8 cellular contexts compared by ENCODE assay signal in the genomic region with DNA sequence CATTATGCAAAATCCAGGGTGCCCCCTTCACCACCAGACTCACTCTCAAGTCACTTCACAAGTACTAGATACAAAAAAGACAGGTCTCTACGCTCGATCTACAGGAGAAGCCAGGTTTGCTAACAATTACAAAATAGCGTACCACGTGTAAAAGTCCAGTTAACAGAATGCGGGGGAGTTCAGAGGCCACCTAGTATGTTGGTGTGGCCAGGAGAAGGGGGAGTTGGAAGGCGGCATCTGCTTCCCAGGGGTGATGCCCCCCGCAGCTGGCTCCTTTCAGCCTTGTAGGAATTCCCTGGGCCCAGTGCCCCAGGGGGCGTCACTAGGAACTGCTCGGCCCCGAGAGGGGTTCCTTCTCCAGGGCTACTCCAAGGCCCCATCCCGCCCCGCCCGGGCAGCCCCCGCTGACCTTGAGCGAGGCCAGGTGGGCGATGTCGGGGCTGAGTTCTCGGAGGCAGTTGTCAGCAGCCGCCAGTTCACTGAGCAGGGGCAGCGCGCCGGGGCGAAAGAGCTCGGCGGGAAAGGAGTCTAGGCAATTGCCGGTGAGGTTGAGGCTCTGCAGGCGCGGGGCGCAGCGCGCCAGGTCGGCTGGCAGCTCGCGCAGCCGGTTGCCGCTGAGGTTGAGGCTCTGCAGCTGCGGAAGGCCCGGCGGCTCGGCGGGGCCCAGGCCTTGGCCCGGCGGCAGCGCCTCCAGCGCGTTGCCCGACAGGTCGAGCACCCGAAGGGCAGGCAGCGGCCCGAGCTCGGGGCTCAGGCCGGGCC. TPM values are rescaled to one million over a fixed set of nuclear protein-coding genes. Genes with fewer than 3 reads are reported as not detected.
A peak's percentile ranks its signal among the peaks of the same experiment; 100 is the strongest.
DNase-seq lines count a peak whose midpoint lies in the region; ATAC-seq and TF ChIP-seq lines count a peak whose summit lies in the region.

No MANE protein-coding gene starts in this region.

- H3K4me1 ChIP-seq in HUES6 (ENCODE audit: control insufficient read depth, insufficient read depth, low read length) (peaks cover 26% of the 10 kb centered on the region), muscle layer of duodenum (ENCODE audit: control insufficient read depth in 1 of 2, insufficient read depth in 2 of 2, low read length in 2 of 2) (peaks cover 8 to 40% of the 10 kb centered on the region in 2 donors)

- no peaks in the 10 kb centered on the region for H3K9me3 Mint-ChIP-seq in activated CD4-positive, alpha-beta T cell treated with anti-CD3 and anti-CD28 coated beads for 36 hours (ENCODE audit: low read depth)
- H3K9me3 Mint-ChIP-seq in central memory CD8-positive, alpha-beta T cell: no peaks in the 10 kb centered on the region

- H3K27ac ChIP-seq in HUES6 (ENCODE audit: low read depth, low read length): peak overlapping the region; percentile 78; the same call in 1 of the 2 replicates
- no peak overlapping the region for H3K27ac ChIP-seq in muscle layer of duodenum (ENCODE audit: low read length)

- H3K9ac ChIP-seq in HUES6 (ENCODE audit: low read length): peak overlapping the region; percentile 87

- TF ChIP-seq CTCF in GM10248 (IDR thresholded peaks at IDR 0.05; ENCODE audit: control extremely low read depth, extremely low read depth, low read depth, missing control alignments): no peak

- DNase-seq in activated CD4-positive, alpha-beta T cell treated with anti-CD3 and anti-CD28 coated beads for 36 hours: peak; percentile 28
- no peak for DNase-seq in activated CD4-positive, alpha-beta T cell treated with anti-CD3 and anti-CD28 coated beads for 1 hour
- DNase-seq in central memory CD8-positive, alpha-beta T cell (ENCODE audit: low spot score in 2 of 2): no peak
- DNase-seq in cerebellar nuclear complex (lab: John Stamatoyannopoulos, UW): no peak
- DNase-seq in GM10248 (ENCODE audit: extremely low spot score): no peak
- no peak for DNase-seq in RKO (ENCODE audit: low spot score)

- H3K36me3 ChIP-seq in HUES6 (ENCODE audit: control insufficient read depth, insufficient read depth, low read length): 0 out of 2 replicates have a peak, but pooled peaks cover 9% of the 10 kb centered on the region
- peaks cover 0 to 2% of the 10 kb centered on the region in 2 donors for H3K36me3 ChIP-seq in muscle layer of duodenum (ENCODE audit: control insufficient read depth in 1 of 2, insufficient read depth in 2 of 2, low read length in 2 of 2)

- POLR2A ChIA-PET in activated CD4-positive, alpha-beta T cell treated with anti-CD3 and anti-CD28 coated beads for 36 hours (lab: Charles Lee): interaction anchor here (0.5 to 1.0 kb wide), 3 partner anchors 14 to 62 kb away, joined by 3 to 4 read pairs (median 4); a partner anchor contains a TSS
- POLR2A ChIA-PET in GM10248 (lab: Yijun Ruan, JAX): no interaction called here

- H3K4me3 Mint-ChIP-seq in activated CD4-positive, alpha-beta T cell treated with anti-CD3 and anti-CD28 coated beads for 36 hours: peak overlapping the region; percentile 79
- peak overlapping the region; percentile 84 for H3K4me3 Mint-ChIP-seq in central memory CD8-positive, alpha-beta T cell

- intact Hi-C loops in activated CD4-positive, alpha-beta T cell treated with anti-CD3 and anti-CD28 coated beads for 36 hours (cut with DNase I, micrococcal nuclease): loop anchor here (1.0 kb wide), 7 partner anchors 19 to 171 kb away; a partner anchor contains a TSS

- H3K27me3 ChIP-seq in HUES6 (ENCODE audit: control insufficient read depth, insufficient read depth, low read length): no peaks in the 10 kb centered on the region
- peaks cover 3% of the 10 kb centered on the region for H3K27me3 ChIP-seq in muscle layer of duodenum (ENCODE audit: low read depth, low read length)

- no peak for ATAC-seq in activated CD4-positive, alpha-beta T cell treated with anti-CD3 and anti-CD28 coated beads for 36 hours
- peak; percentile 16 for ATAC-seq in central memory CD8-positive, alpha-beta T cell (replicated peaks; ENCODE audit: extremely low read depth, poor library complexity, severe bottlenecking)

- CTCF ChIA-PET in activated CD4-positive, alpha-beta T cell treated with anti-CD3 and anti-CD28 coated beads for 36 hours (lab: Charles Lee): interaction anchor here (1.0 to 1.4 kb wide), 4 partner anchors 10 to 20 kb away, joined by 3 to 5 read pairs (median 3); no protein-coding TSS in a partner anchor
- CTCF ChIA-PET in GM10248 (lab: Yijun Ruan, JAX): interaction anchor here (0.7 to 3.6 kb wide), 8 partner anchors 8 to 104 kb away, joined by 3 to 18 read pairs (median 3); a partner anchor contains a TSS

- no peaks in the 10 kb centered on the region for H3K9me3 ChIP-seq in HUES6 (ENCODE audit: control insufficient read depth, insufficient read depth, low read depth, low read length)
- no peaks in the 10 kb centered on the region for H3K9me3 ChIP-seq in muscle layer of duodenum (ENCODE audit: control insufficient read depth in 1 of 2, low read length in 2 of 2)

- H3K27ac Mint-ChIP-seq in activated CD4-positive, alpha-beta T cell treated with anti-CD3 and anti-CD28 coated beads for 36 hours: peak overlapping the region; percentile 56
- peak overlapping the region; percentile 72 for H3K27ac Mint-ChIP-seq in central memory CD8-positive, alpha-beta T cell (ENCODE audit: low read depth)

- peaks cover 38% of the 10 kb centered on the region for H3K4me1 Mint-ChIP-seq in activated CD4-positive, alpha-beta T cell treated with anti-CD3 and anti-CD28 coated beads for 36 hours
- H3K4me1 Mint-ChIP-seq in central memory CD8-positive, alpha-beta T cell: peaks cover 31% of the 10 kb centered on the region

- H3K27me3 Mint-ChIP-seq in activated CD4-positive, alpha-beta T cell treated with anti-CD3 and anti-CD28 coated beads for 36 hours: peaks cover 3% of the 10 kb centered on the region
- peaks cover 13% of the 10 kb centered on the region for H3K27me3 Mint-ChIP-seq in central memory CD8-positive, alpha-beta T cell

- H3K4me3 ChIP-seq in HUES6 (ENCODE audit: low read depth, low read length): peak overlapping the region; percentile 89
- H3K4me3 ChIP-seq in muscle layer of duodenum (ENCODE audit: low read depth in 1 of 2, low read length in 2 of 2): peak overlapping the region; percentile 80 to 93

- H3K36me3 Mint-ChIP-seq in activated CD4-positive, alpha-beta T cell treated with anti-CD3 and anti-CD28 coated beads for 36 hours (ENCODE audit: low read depth): peaks cover 14% of the 10 kb centered on the region
- peaks cover 19% of the 10 kb centered on the region for H3K36me3 Mint-ChIP-seq in central memory CD8-positive, alpha-beta T cell (ENCODE audit: insufficient read depth)

RNA-seq across cellular contexts. Expression of a gene that starts 0.7 kb away (rescaled TPM):
- 10 to 100 TPM; 34.8 to 38.7 TPM for total RNA-seq in activated CD4-positive, alpha-beta T cell treated with anti-CD3 and anti-CD28 coated beads for 36 hours

RNA-seq across cellular contexts. Expression of a gene that starts 23.1 kb away (rescaled TPM):
- 1 to 10 TPM; 3.0 to 4.2 TPM for total RNA-seq in activated CD4-positive, alpha-beta T cell treated with anti-CD3 and anti-CD28 coated beads for 36 hours

RNA-seq across cellular contexts. Expression of a gene that starts 43.4 kb away (rescaled TPM):
- not detected for total RNA-seq in activated CD4-positive, alpha-beta T cell treated with anti-CD3 and anti-CD28 coated beads for 36 hours
